ENCODE assay signal across 1 cellular context in genomic region chr21:35028451-35028757, GRCh38.
A peak's percentile ranks its signal among the peaks of the same experiment; 100 is the strongest.
TF ChIP-seq lines count a peak whose summit lies in the region.

No MANE protein-coding gene starts in this region.

TF ChIP-seq in K562, 482 proteins besides CTCF, POLR2A, EP300 and RAD21 (continued from another document):
- TF ChIP-seq ZBTB40 (IDR thresholded peaks at IDR 0.05) (peak; percentile 46), ZBTB40 (CRISPR knock-in tag; IDR thresholded peaks at IDR 0.05) (no peak), ZNF175 (CRISPR knock-in tag; IDR thresholded peaks at IDR 0.05; ENCODE audit: low read depth) (0 out of 2 replicates have a peak, but pooled peaks have one; percentile 2), ELF4 (CRISPR knock-in tag; IDR thresholded peaks at IDR 0.05) (0 out of 2 replicates have a peak, but pooled peaks have one; percentile 57), NFXL1 (CRISPR knock-in tag; IDR thresholded peaks at IDR 0.05) (0 out of 2 replicates have a peak, but pooled peaks have one; percentile 13), ZNF24 (IDR thresholded peaks at IDR 0.05) (0 out of 2 replicates have a peak, but pooled peaks have one; percentile 34), NFRKB (IDR thresholded peaks at IDR 0.05; ENCODE audit: low read depth) (peak; percentile 62; the same call in 1 of the 2 replicates), TAF7 (tag; IDR thresholded peaks at IDR 0.05) (peak; percentile 42; the same call in 1 of the 2 replicates), ID3 (CRISPR knock-in tag; IDR thresholded peaks at IDR 0.05) (no peak), ID3 (tag; IDR thresholded peaks at IDR 0.05) (peak; percentile 4; the same call in 1 of the 2 replicates), MTA3 (IDR thresholded peaks at IDR 0.05; ENCODE audit: borderline replicate concordance) (0 out of 2 replicates have a peak, but pooled peaks have one; percentile 8), ELF2 (CRISPR knock-in tag; IDR thresholded peaks at IDR 0.05) (peak; percentile 19; the same call in 1 of the 2 replicates), E2F8 (IDR thresholded peaks at IDR 0.05; ENCODE audit: low read depth, partially characterized antibody) (no peak), SMARCA4 (IDR thresholded peaks at IDR 0.05) (no peak), ZNF121 (CRISPR knock-in tag; conservative IDR thresholded peaks at IDR 0.05) (no peak), ATF4 (CRISPR knock-in tag; IDR thresholded peaks at IDR 0.05) (0 out of 2 replicates have a peak, but pooled peaks have one; percentile 12), ADNP (tag; IDR thresholded peaks at IDR 0.05) (no peak)
TF ChIP-seq in K562: peak in this region for 17.
